ENCODE assay signal across 21 cellular contexts in the genomic region with DNA sequence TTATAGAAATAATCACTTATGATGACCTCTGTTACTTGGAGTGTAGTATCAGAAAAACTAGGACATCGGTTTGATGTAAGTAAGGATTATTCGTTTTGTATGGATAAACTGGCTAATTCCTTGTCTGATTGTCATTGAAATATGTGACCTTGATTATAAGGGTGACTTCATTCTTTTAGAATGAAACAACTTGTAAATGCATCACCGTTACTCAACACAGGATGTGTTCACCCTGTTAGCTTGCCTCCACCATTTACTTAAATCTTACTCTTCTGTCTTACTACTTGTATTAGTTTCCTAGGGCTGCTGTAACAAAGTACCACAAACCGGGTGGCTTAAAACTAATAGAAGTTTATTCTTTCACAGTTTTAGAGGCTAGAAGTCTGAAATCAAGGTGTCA. TPM values are rescaled to one million over a fixed set of nuclear protein-coding genes. Genes with fewer than 3 reads are reported as not detected.
A peak's percentile ranks its signal among the peaks of the same experiment; 100 is the strongest.
DNase-seq lines count a peak whose midpoint lies in the region; ATAC-seq, FAIRE-seq and TF ChIP-seq lines count a peak whose summit lies in the region.
"Had no signal": no experiment of that assay in that cellular context is flagged by ENCODE, and none has a peak within 500 bp of the region (broad histone marks: within the 10 kb centered on the region; RNA-seq: fewer than 3 reads in every experiment).

No MANE protein-coding gene starts in this region.

- TF ChIP-seq CTCF in kidney (IDR thresholded peaks at IDR 0.05; ENCODE audit: borderline replicate concordance, extremely low read depth, insufficient read depth): no peak

- H2AFZ ChIP-seq in Karpas-422 (ENCODE audit: low read length): no peak overlapping the region
- H2AFZ ChIP-seq: hepatocyte had no signal

- intact Hi-C loops in kidney (cut with DNase I): no loop called here

- H3K9ac ChIP-seq in Karpas-422 (ENCODE audit: low read length) (no peak overlapping the region), kidney (ENCODE audit: low read length in 2 of 2) (no peak overlapping the region)

- ATAC-seq in activated naive CD4-positive, alpha-beta T cell treated with anti-CD3 and anti-CD28 coated beads, Interleukin-2, amount 50 U/mL, for 72 hours: peak; percentile 33 to 46
- ATAC-seq in central memory CD8-positive, alpha-beta T cell (replicated peaks; ENCODE audit: extremely low read depth, poor library complexity, severe bottlenecking): no peak
- ATAC-seq: left colon had no signal

- H3K36me3 ChIP-seq in Karpas-422 (ENCODE audit: insufficient read depth, low read length): peaks cover 22% of the 10 kb centered on the region
- H3K36me3 ChIP-seq in kidney (ENCODE audit: control insufficient read depth in 1 of 2, insufficient read depth in 2 of 2, low read length in 2 of 2): peaks cover 0 to 3% of the 10 kb centered on the region in 2 donors
- H3K36me3 ChIP-seq: thoracic aorta had no signal

- no peak overlapping the region for H3K27ac Mint-ChIP-seq in activated naive CD4-positive, alpha-beta T cell treated with anti-CD3 and anti-CD28 coated beads, Interleukin-2, amount 50 U/mL, for 72 hours
- H3K27ac Mint-ChIP-seq in central memory CD8-positive, alpha-beta T cell (ENCODE audit: low read depth): peak overlapping the region; percentile 64
- H3K27ac Mint-ChIP-seq: dendritic cell treated with granulocyte-macrophage colony-stimulating factor and Interleukin-4, amounts not matched to agents 40 ng/mL and 50 ng/mL, for 4 days had no signal

- peaks cover 19 to 64% of the 10 kb centered on the region in 2 donors for H3K36me3 Mint-ChIP-seq in activated naive CD4-positive, alpha-beta T cell treated with anti-CD3 and anti-CD28 coated beads, Interleukin-2, amount 50 U/mL, for 72 hours
- peaks cover 30% of the 10 kb centered on the region for H3K36me3 Mint-ChIP-seq in central memory CD8-positive, alpha-beta T cell (ENCODE audit: insufficient read depth)

- H3K79me2 ChIP-seq in Karpas-422 (ENCODE audit: low read length): peaks cover 90% of the 10 kb centered on the region

- H3K27me3 Mint-ChIP-seq in central memory CD8-positive, alpha-beta T cell: no peaks in the 10 kb centered on the region
- H3K27me3 Mint-ChIP-seq: dendritic cell treated with granulocyte-macrophage colony-stimulating factor and Interleukin-4, amounts not matched to agents 40 ng/mL and 50 ng/mL, for 4 days had no signal

- H3K4me1 ChIP-seq in Karpas-422 (ENCODE audit: low read length) (no peaks in the 10 kb centered on the region), kidney (ENCODE audit: control insufficient read depth in 1 of 2, insufficient read depth in 1 of 2, low read depth in 1 of 2, low read length in 2 of 2) (no peaks in the 10 kb centered on the region)

- H3K4me1 Mint-ChIP-seq in central memory CD8-positive, alpha-beta T cell: peaks cover 48% of the 10 kb centered on the region

- no peaks in the 10 kb centered on the region for H3K27me3 ChIP-seq in Karpas-422 (ENCODE audit: low read length)
- H3K27me3 ChIP-seq: hepatocyte had no signal

- no peaks in the 10 kb centered on the region for H3K9me2 ChIP-seq in Karpas-422 (replicated peaks; ENCODE audit: insufficient read depth, low read length)

- H3K27ac ChIP-seq in Karpas-422 (ENCODE audit: low read length) (no peak overlapping the region), kidney (ENCODE audit: low read depth in 2 of 2, low read length in 2 of 2) (no peak overlapping the region)
- H3K27ac ChIP-seq: hepatocyte, thoracic aorta had no signal

- no peak overlapping the region for H3K4me3 ChIP-seq in Karpas-422 (ENCODE audit: low read length)
- H3K4me3 ChIP-seq in kidney (ENCODE audit: low read length in 2 of 2): no peak overlapping the region
- H3K4me3 ChIP-seq: hepatocyte, thoracic aorta had no signal

- H3K4me3 Mint-ChIP-seq in central memory CD8-positive, alpha-beta T cell: no peak overlapping the region
- H3K4me3 Mint-ChIP-seq: dendritic cell treated with granulocyte-macrophage colony-stimulating factor and Interleukin-4, amounts not matched to agents 40 ng/mL and 50 ng/mL, for 4 days had no signal

- no peaks in the 10 kb centered on the region for H3K9me3 Mint-ChIP-seq in activated naive CD4-positive, alpha-beta T cell treated with anti-CD3 and anti-CD28 coated beads, Interleukin-2, amount 50 U/mL, for 72 hours
- H3K9me3 Mint-ChIP-seq in central memory CD8-positive, alpha-beta T cell: no peaks in the 10 kb centered on the region
- H3K9me3 Mint-ChIP-seq: dendritic cell treated with granulocyte-macrophage colony-stimulating factor and Interleukin-4, amounts not matched to agents 40 ng/mL and 50 ng/mL, for 4 days had no signal

- H4K20me1 ChIP-seq in Karpas-422 (ENCODE audit: insufficient read depth, low read depth, low read length): no peaks in the 10 kb centered on the region

- DNase-seq in activated naive CD4-positive, alpha-beta T cell treated with anti-CD3 and anti-CD28 coated beads, Interleukin-2, amount 50 U/mL, for 72 hours (ENCODE audit: low spot score in 2 of 2): no peak
- no peak for DNase-seq in activated naive CD4-positive, alpha-beta T cell treated with anti-CD3 and anti-CD28 coated beads, Interleukin-2, amount 50 U/mL, for 16 hours
- peak; percentile 11 for DNase-seq in Karpas-422
- DNase-seq in central memory CD8-positive, alpha-beta T cell (ENCODE audit: low spot score in 2 of 2): no peak
- DNase-seq in non-pigmented ciliary epithelial cell (ENCODE audit: low read depth): peak; percentile 17
- no peak for DNase-seq in HK-2 (ENCODE audit: unreplicated experiment)
- no peak for DNase-seq in NCI-H2107 treated with DMSO at 0.1 percent for 48 hours (lab: John Stamatoyannopoulos, UW; ENCODE audit: unreplicated experiment)
- no peak for DNase-seq in kidney
- DNase-seq: activated T-cell treated with anti-CD3 and anti-CD28 coated beads for 4 hours; Calu3; erythroblast; GF-D8; left colon; NCI-H2081; NCI-H524; SIG-M5; stimulated activated CD4-positive, alpha-beta T cell treated with anti-CD3 and anti-CD28 coated beads, Interleukin-4, amount 100 ng/mL, for 4 hours had no signal

- H3K4me2 ChIP-seq in Karpas-422 (ENCODE audit: low read depth, low read length, poor library complexity, severe bottlenecking): no peak overlapping the region
- H3K4me2 ChIP-seq: hepatocyte had no signal

- FAIRE-seq in kidney (lab: Jason Lieb, UNC): no peak
- FAIRE-seq: HTR-8/SVneo had no signal

- H3K9me3 ChIP-seq in Karpas-422 (ENCODE audit: low read length) (no peaks in the 10 kb centered on the region), kidney (ENCODE audit: control insufficient read depth in 1 of 2, low read length in 2 of 2) (no peaks in the 10 kb centered on the region)
- H3K9me3 ChIP-seq: thoracic aorta had no signal

RNA-seq across cellular contexts. Expression of a gene that starts 7.9 kb away (rescaled TPM):
- total RNA-seq in activated naive CD4-positive, alpha-beta T cell treated with anti-CD3 and anti-CD28 coated beads, Interleukin-2, amount 50 U/mL, for 72 hours: 100 to 1,000 TPM; 259 to 290 TPM
- total RNA-seq in Karpas-422 (2014; rRNA removed; shearing (Covaris generic); ENCODE audit: low replicate concordance): 43.2 and 59.5 TPM in 2 replicates
- 48.2 TPM for total RNA-seq in kidney
- 11.4 TPM for polyA plus RNA-seq in kidney (ENCODE audit: insufficient read depth, low read depth, low replicate concordance)

RNA-seq across cellular contexts. Expression of a gene that starts 14.6 kb away (rescaled TPM):
- 10 to 100 TPM; 36.5 to 49.5 TPM for total RNA-seq in activated naive CD4-positive, alpha-beta T cell treated with anti-CD3 and anti-CD28 coated beads, Interleukin-2, amount 50 U/mL, for 72 hours
- total RNA-seq in Karpas-422 (2014; rRNA removed; shearing (Covaris generic); ENCODE audit: low replicate concordance): 25.4 and 36.1 TPM in 2 replicates
- 39.1 TPM for total RNA-seq in kidney
- polyA plus RNA-seq in kidney (ENCODE audit: insufficient read depth, low read depth, low replicate concordance): 13.8 TPM

Comparison
In these comparisons a context has a peak if more than half of its experiments do, and no peak if none do; other contexts are left out.
1. DNase-seq: peak in Karpas-422 (single experiment) and non-pigmented ciliary epithelial cell (single experiment); none in activated naive CD4-positive, alpha-beta T cell treated with anti-CD3 and anti-CD28 coated beads, Interleukin-2, amount 50 U/mL, for 72 hours (0 of 2), activated naive CD4-positive, alpha-beta T cell treated with anti-CD3 and anti-CD28 coated beads, Interleukin-2, amount 50 U/mL, for 16 hours (single experiment), central memory CD8-positive, alpha-beta T cell (0 of 2), HK-2 (single experiment), NCI-H2107 treated with DMSO at 0.1 percent for 48 hours (single experiment) and kidney (single experiment).